In the genomic region with DNA sequence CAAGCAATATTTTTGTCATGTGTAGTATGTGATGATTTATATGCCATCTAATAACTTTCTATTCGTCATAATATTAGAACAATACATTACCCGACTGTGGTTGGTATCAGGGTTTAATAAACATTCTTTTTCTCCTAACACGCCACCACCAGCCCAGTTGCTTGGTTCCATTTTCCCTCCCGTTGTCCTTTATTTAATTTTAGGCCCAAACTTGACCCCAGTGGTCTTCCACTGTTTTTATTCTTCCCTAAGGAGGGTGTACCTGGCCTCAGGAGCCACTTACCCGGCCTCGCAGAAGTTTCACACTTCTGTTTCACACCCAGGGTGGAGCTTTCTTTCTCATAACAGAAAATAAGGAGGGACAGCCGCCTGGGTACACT, we compare ENCODE assay signal across 10 cellular contexts. TPM values are rescaled to one million over a fixed set of nuclear protein-coding genes. Genes with fewer than 3 reads are reported as not detected.
DNase-seq lines count a peak whose midpoint lies in the region; ATAC-seq, FAIRE-seq and TF ChIP-seq lines count a peak whose summit lies in the region.
"Had no signal": no experiment of that assay in that cellular context is flagged by ENCODE, and none has a peak within 500 bp of the region (broad histone marks: within the 10 kb centered on the region; RNA-seq: fewer than 3 reads in every experiment).

No MANE protein-coding gene starts in this region.

- H3K9me3 ChIP-seq in MG63 (no peaks in the 10 kb centered on the region), H1 (ENCODE audit: insufficient read depth in 2 of 2, low read depth in 1 of 2, low read length in 1 of 2) (no peaks in the 10 kb centered on the region), muscle layer of duodenum (ENCODE audit: control insufficient read depth in 1 of 2, low read length in 2 of 2) (no peaks in the 10 kb centered on the region)

- H3K79me2 ChIP-seq in ACC112 (ENCODE audit: control insufficient read depth, insufficient read depth, low read length, unreplicated experiment) (no peaks in the 10 kb centered on the region), H1 (ENCODE audit: control insufficient read depth in 1 of 2, insufficient read depth in 2 of 2, low read length in 2 of 2) (peaks cover 18 to 47% of the 10 kb centered on the region in 2 experiments)

- 3% methylated on average over 7 of the region's 7 CpGs; no CpG with 5 or more reads in 1 of the 2 experiments for WGBS in H1 (ENCODE audit: extremely low coverage in 1 of 2, insufficient coverage in 1 of 2, insufficient read length in 1 of 2, insufficient replicate concordance in 2 of 2, low coverage in 1 of 2, low lambda C conversion rate in 2 of 2, missing lambda C conversion rate in 1 of 2), 2 experiments

- H3K56ac ChIP-seq in H1 (replicated peaks; ENCODE audit: insufficient read length, low read depth, low read length) = peak overlapping the region; percentile 93

- peak overlapping the region; percentile 53 for H4K91ac ChIP-seq in H1 (replicated peaks; ENCODE audit: insufficient read length, low read length)

- peaks cover 0 to 1% of the 10 kb centered on the region in 2 experiments for H4K20me1 ChIP-seq in H1 (replicated peaks in 1 of 2; ENCODE audit: control insufficient read depth in 1 of 2, insufficient read depth in 2 of 2, low read length in 2 of 2)

- H2BK120ac ChIP-seq in H1 (replicated peaks; ENCODE audit: low read depth, low read length) = peak overlapping the region; percentile 56

- H2BK15ac ChIP-seq in H1 (ENCODE audit: low read length) = no peak overlapping the region

- TF ChIP-seq EP300 in H1 (IDR thresholded peaks at IDR 0.05; ENCODE audit: borderline replicate concordance in 1 of 2, low read depth in 2 of 2, low read length in 2 of 2) = no peak

- peaks cover 5% of the 10 kb centered on the region for H3K23me2 ChIP-seq in H1 (ENCODE audit: low read depth, low read length)

- peaks cover 8% of the 10 kb centered on the region; the same call in 1 of the 2 replicates for H3K79me1 ChIP-seq in H1 (ENCODE audit: low read depth, low read length)

- H2AFZ ChIP-seq in ACC112 (ENCODE audit: low read length, unreplicated experiment) (no peak overlapping the region), H1 (ENCODE audit: low read length) (no peak overlapping the region)

- peak overlapping the region; percentile 73 for H4K5ac ChIP-seq in H1 (ENCODE audit: insufficient read length, low read depth, low read length)

- peak overlapping the region; percentile 85 to 95 for H3K4me2 ChIP-seq in H1 (ENCODE audit: insufficient read depth in 1 of 2, low read depth in 2 of 2, low read length in 2 of 2)

- peak overlapping the region; percentile 95; the same call in 1 of the 2 replicates for H4K8ac ChIP-seq in H1 (ENCODE audit: extremely low read depth, insufficient read depth, low read length)

- ATAC-seq in HG02981 (IDR thresholded peaks at IDR 0.05; ENCODE audit: unreplicated experiment) (no peak), HG02763 (IDR thresholded peaks at IDR 0.05; ENCODE audit: unreplicated experiment) (no peak), GM21717 (IDR thresholded peaks at IDR 0.05; ENCODE audit: unreplicated experiment) (no peak)

- H3K36me3 ChIP-seq in ACC112 (ENCODE audit: insufficient read depth, low read length) (no peaks in the 10 kb centered on the region), MG63 (no peaks in the 10 kb centered on the region), H1 (ENCODE audit: control insufficient read depth in 2 of 4, insufficient read depth in 4 of 4, low read length in 3 of 4) (peaks cover 0 to 25% (median 1%) of the 10 kb centered on the region in 4 experiments; a peak in 2 of 8 replicates), muscle layer of duodenum (ENCODE audit: control insufficient read depth in 1 of 2, insufficient read depth in 2 of 2, low read length in 2 of 2) (no peaks in the 10 kb centered on the region)

- CTCF ChIA-PET in H1 (lab: Charles Lee; ENCODE audit: partially characterized antibody) = interaction anchor here (1.4 to 9.0 kb wide), 6 partner anchors 8 to 107 kb away, joined by 3 to 59 read pairs (median 14); a partner anchor contains a TSS

- TF ChIP-seq RAD21 in H1 (IDR thresholded peaks at IDR 0.05 in 1 of 2, conservative IDR thresholded peaks at IDR 0.05 in 1 of 2; ENCODE audit: low read depth in 2 of 2, low read length in 2 of 2) = no peak

- no peak overlapping the region for H2BK20ac ChIP-seq in H1 (ENCODE audit: low read length)

- peak overlapping the region; percentile 91 for H3K18ac ChIP-seq in H1 (ENCODE audit: extremely low read depth, low read length)

- H3K27me3 ChIP-seq in ACC112 (ENCODE audit: insufficient read depth, low read length) (no peaks in the 10 kb centered on the region), MG63 (no peaks in the 10 kb centered on the region), H1 (replicated peaks in 1 of 4; ENCODE audit: control insufficient read depth in 3 of 4, extremely low read depth in 1 of 4, insufficient read depth in 3 of 4, low read length in 3 of 4) (no peaks in the 10 kb centered on the region), muscle layer of duodenum (ENCODE audit: low read depth, low read length) (no peaks in the 10 kb centered on the region), dorsolateral prefrontal cortex (no peaks in the 10 kb centered on the region)

- H3K27ac ChIP-seq in ACC112 (ENCODE audit: low read depth, low read length) (peak overlapping the region; percentile 97), H1 (ENCODE audit: low read depth, low read length) (peak overlapping the region; percentile 98), muscle layer of duodenum (ENCODE audit: low read length) (peak overlapping the region; percentile 90), dorsolateral prefrontal cortex (no peak overlapping the region)

- peak overlapping the region; percentile 52 for H3K4me3 ChIP-seq in ACC112 (ENCODE audit: low read depth, low read length)
- peak overlapping the region; percentile 14 for H3K4me3 ChIP-seq in MG63
- peak overlapping the region; percentile 49 to 90 (median 87) for H3K4me3 ChIP-seq in H1 (ENCODE audit: extremely low read depth in 1 of 4, insufficient read depth in 2 of 4, low read depth in 3 of 4, low read length in 4 of 4)
- H3K4me3 ChIP-seq in muscle layer of duodenum (ENCODE audit: low read depth in 1 of 2, low read length in 2 of 2) = peak overlapping the region in 1 of 2 donors; percentile 7
- H3K4me3 ChIP-seq in dorsolateral prefrontal cortex = no peak overlapping the region

- H3K14ac ChIP-seq in H1 (ENCODE audit: insufficient read length) = no peak overlapping the region

- TF ChIP-seq CTCF in H1 (IDR thresholded peaks at IDR 0.05; ENCODE audit: control extremely low read depth in 1 of 3, insufficient read depth in 1 of 3, low read depth in 1 of 3, low read length in 3 of 3) (no peak), dorsolateral prefrontal cortex (IDR thresholded peaks at IDR 0.05 in 54 of 56, conservative IDR thresholded peaks at IDR 0.05 in 2 of 56; ENCODE audit: low read depth in 1 of 56, partially characterized antibody in 56 of 56) (no peak)

- H2AK5ac ChIP-seq in H1 (ENCODE audit: low read depth, low read length) = peak overlapping the region; percentile 97; the same call in 1 of the 2 replicates

- H3K4me1 ChIP-seq in ACC112 (ENCODE audit: control insufficient read depth, insufficient read depth, low read length, unreplicated experiment) = peaks cover 67% of the 10 kb centered on the region
- H3K4me1 ChIP-seq in H1 (replicated peaks in 1 of 4; ENCODE audit: control insufficient read depth in 3 of 4, insufficient read depth in 4 of 4, low read length in 3 of 4) = peaks cover 15 to 32% (median 26%) of the 10 kb centered on the region in 4 experiments
- H3K4me1 ChIP-seq in muscle layer of duodenum (ENCODE audit: control insufficient read depth in 1 of 2, insufficient read depth in 2 of 2, low read length in 2 of 2) = peaks cover 0 to 10% of the 10 kb centered on the region in 2 donors

- peak overlapping the region; percentile 92 to 98 (median 96) for H3K9ac ChIP-seq in H1 (replicated peaks in 1 of 4; ENCODE audit: extremely low read depth in 1 of 4, low read depth in 3 of 4, low read length in 3 of 4)

- H2BK5ac ChIP-seq in H1 (ENCODE audit: low read depth, low read length) = peak overlapping the region; percentile 99

- DNase-seq in MG63 (no peak), H1 (ENCODE audit: low read depth in 1 of 2, low spot score in 2 of 2) (no peak), dorsolateral prefrontal cortex (no peak)
- DNase-seq: activated naive CD4-positive, alpha-beta T cell treated with anti-CD3 and anti-CD28 coated beads, Interleukin-2, amount 10 ng/mL, durations not matched to agents 7 days and 5 days; erythroblast had no signal

- POLR2A ChIA-PET in H1 (lab: Charles Lee; ENCODE audit: partially characterized antibody) = interaction anchor here (0.8 to 39.1 kb wide), 24 partner anchors 7 to 301 kb away, joined by 3 to 1024 read pairs (median 6); a partner anchor contains a TSS

- peak overlapping the region; percentile 16 for H3K4ac ChIP-seq in H1 (replicated peaks; ENCODE audit: insufficient read length, low read depth, low read length)

- intact Hi-C loops in dorsolateral prefrontal cortex (cut with DNase I) = no loop called here

- peak overlapping the region; percentile 99; the same call in 1 of the 2 replicates for H2BK12ac ChIP-seq in H1 (ENCODE audit: low read depth, low read length)

- no peak for TF ChIP-seq POLR2A in H1 (IDR thresholded peaks at IDR 0.05; ENCODE audit: control extremely low read depth in 1 of 2, low read depth in 2 of 2, low read length in 2 of 2)

- no peak overlapping the region for H3K23ac ChIP-seq in H1 (ENCODE audit: insufficient read length)

- no peak for FAIRE-seq in H1 (lab: Jason Lieb, UNC)

TF ChIP-seq in H1, 55 proteins besides CTCF, POLR2A, EP300 and RAD21 (continues in another document):
- TF ChIP-seq PHF8 (conservative IDR thresholded peaks at IDR 0.05; ENCODE audit: low read depth, low read length) (no peak), RXRA (IDR thresholded peaks at IDR 0.05; ENCODE audit: insufficient read depth, low read depth, low read length) (no peak)

RNA-seq across cellular contexts. Expression of a gene that starts 33.1 kb away (rescaled TPM):
- 13.0 and 18.9 TPM in 2 replicates for total RNA-seq in MG63 (2014; rRNA removed; shearing (Covaris generic); ENCODE audit: low replicate concordance)
- 94.1 and 94.9 TPM in 2 replicates for total RNA-seq in H1 (2021; fragmentation: NEBNext Ultra II Directional; extraction: Animal tissue kit (Norgen Biotek cat#: 25700))
- polyA plus RNA-seq in H1 (2011; rRNA removed) = 25.5 and 42.7 TPM in 2 replicates
- polyA plus RNA-seq in H1 (2011; cell fraction: cytosol; rRNA removed) = 37.3 TPM
- 72.2 TPM for polyA plus RNA-seq in H1 (2011; cell fraction: nucleus; rRNA removed)
- polyA plus RNA-seq in H1 (2012, experiment 1 of 2) = 46.3 to 53.0 TPM (median 51.3 TPM) in 4 replicates
- polyA plus RNA-seq in H1 (2012, experiment 2 of 2) = 57.3 TPM
- 57.8 TPM for polyA plus RNA-seq in H1 (2013, experiment 1 of 2)
- 62.4 TPM for polyA plus RNA-seq in H1 (2013, experiment 2 of 2)
- polyA minus RNA-seq in H1 (2011; rRNA and poly(A)+ RNA removed) = 39.5 and 58.4 TPM in 2 replicates
- 29.6 TPM for polyA minus RNA-seq in H1 (2011; cell fraction: cytosol; rRNA and poly(A)+ RNA removed)
- 30.4 TPM for polyA minus RNA-seq in H1 (2011; cell fraction: nucleus; rRNA and poly(A)+ RNA removed)
- 10 to 100 TPM in 113 of 120 experiments, 1 to 10 TPM in 7; 8.8 to 61.4 (median 18.1) TPM for total RNA-seq in dorsolateral prefrontal cortex

Comparison
In these comparisons a context has a peak if more than half of its experiments do, and no peak if none do; other contexts are left out.
1. H3K27ac ChIP-seq: peak in ACC112 (single experiment), H1 (single experiment) and muscle layer of duodenum (single experiment); none in dorsolateral prefrontal cortex (0 of 59).
2. H3K4me3 ChIP-seq: peak in ACC112 (single experiment), MG63 (single experiment) and H1 (4 of 4); none in dorsolateral prefrontal cortex (0 of 59).